In genomic region chr14:73729015-73729330, GRCh38 we compare ENCODE assay signal across 10 cellular contexts. TPM values are rescaled to one million over a fixed set of nuclear protein-coding genes. Genes with fewer than 3 reads are reported as not detected.
DNase-seq lines count a peak whose midpoint lies in the region; ATAC-seq and TF ChIP-seq lines count a peak whose summit lies in the region.
"Had no signal": no experiment of that assay in that cellular context is flagged by ENCODE, and none has a peak within 500 bp of the region (broad histone marks: within the 10 kb centered on the region; RNA-seq: fewer than 3 reads in every experiment).

No MANE protein-coding gene starts in this region.

- no peak overlapping the region for H3K9ac ChIP-seq in skeletal muscle tissue (ENCODE audit: low read depth in 1 of 3, low read length in 3 of 3)
- H3K9ac ChIP-seq: KMS-11 had no signal

- peak overlapping the region; percentile 0 to 87 (median 76) for H3K27ac ChIP-seq in esophagus squamous epithelium
- H3K27ac ChIP-seq in skeletal muscle tissue (ENCODE audit: low read depth, low read length) = peak overlapping the region; percentile 38
- H3K27ac ChIP-seq: KMS-11 had no signal

- peak overlapping the region; percentile 30 for H3K27ac Mint-ChIP-seq in Calu3 (ENCODE audit: unreplicated experiment)
- H3K27ac Mint-ChIP-seq in T-helper 17 cell = peak overlapping the region; percentile 90

- H3K4me3 ChIP-seq in esophagus squamous epithelium (no peak overlapping the region), skeletal muscle tissue (ENCODE audit: low read length in 3 of 3) (no peak overlapping the region)
- H3K4me3 ChIP-seq: lung had no signal

- intact Hi-C loops in Calu3 (cut with micrococcal nuclease; ENCODE audit: unreplicated experiment) = no loop called here
- intact Hi-C loops in esophagus squamous epithelium (cut with DNase I) = loop anchor here (5.0 kb wide), 1 partner anchor 98 kb away; no protein-coding TSS in a partner anchor

- DNase-seq in Calu3 = no peak
- no peak for DNase-seq in T-helper 17 cell
- DNase-seq in esophagus squamous epithelium (lab: John Stamatoyannopoulos, UW) = no peak
- DNase-seq in T1000 (lab: John Stamatoyannopoulos, UW) = no peak
- DNase-seq in NCI-H446 (lab: John Stamatoyannopoulos, UW) = no peak
- DNase-seq in activated gamma-delta T cell (lab: John Stamatoyannopoulos, UW) = no peak

- H3K27me3 ChIP-seq in esophagus squamous epithelium (no peaks in the 10 kb centered on the region), skeletal muscle tissue (ENCODE audit: control insufficient read depth in 3 of 3, insufficient read depth in 3 of 3, low read length in 3 of 3) (no peaks in the 10 kb centered on the region)

- no peaks in the 10 kb centered on the region for H3K9me3 ChIP-seq in T-helper 17 cell (ENCODE audit: control insufficient read depth, low read length, poor library complexity, severe bottlenecking)
- no peaks in the 10 kb centered on the region for H3K9me3 ChIP-seq in esophagus squamous epithelium
- H3K9me3 ChIP-seq in skeletal muscle tissue (ENCODE audit: control insufficient read depth in 3 of 3, low read length in 3 of 3) = no peaks in the 10 kb centered on the region

- H3K4me1 ChIP-seq in esophagus squamous epithelium (peaks cover 9 to 73% (median 46%) of the 10 kb centered on the region in 3 donors), skeletal muscle tissue (ENCODE audit: control insufficient read depth in 3 of 3, insufficient read depth in 3 of 3, low read length in 3 of 3) (peaks cover 46 to 60% (median 57%) of the 10 kb centered on the region in 3 donors)

- no TSS peak for BruUV-seq in Calu3 (replicated peaks; lab: Mats Ljungman, UMichigan)

- H3K36me3 Mint-ChIP-seq in Calu3 (ENCODE audit: insufficient read depth, unreplicated experiment) = peaks cover 61% of the 10 kb centered on the region
- no peaks in the 10 kb centered on the region for H3K36me3 Mint-ChIP-seq in T-helper 17 cell (ENCODE audit: low read depth)

- H3K4me1 Mint-ChIP-seq in Calu3 (ENCODE audit: low read depth, unreplicated experiment) = peaks cover 53% of the 10 kb centered on the region
- H3K4me1 Mint-ChIP-seq in T-helper 17 cell = peaks cover 16% of the 10 kb centered on the region

- no peaks in the 10 kb centered on the region for H3K27me3 Mint-ChIP-seq in Calu3 (ENCODE audit: unreplicated experiment)
- no peaks in the 10 kb centered on the region for H3K27me3 Mint-ChIP-seq in T-helper 17 cell

- ATAC-seq in T-helper 17 cell (no peak), HG02840 (IDR thresholded peaks at IDR 0.05; ENCODE audit: low FRiP score, unreplicated experiment) (no peak)

- TF ChIP-seq CTCF in Calu3 (IDR thresholded peaks at IDR 0.05; ENCODE audit: unreplicated experiment) = no peak
- no peak for TF ChIP-seq CTCF in esophagus squamous epithelium (IDR thresholded peaks at IDR 0.05)

- TF ChIP-seq POLR2A in esophagus squamous epithelium (IDR thresholded peaks at IDR 0.05) = no peak

- H3K4me3 Mint-ChIP-seq in Calu3 (ENCODE audit: low read depth, unreplicated experiment) = no peak overlapping the region
- no peak overlapping the region for H3K4me3 Mint-ChIP-seq in T-helper 17 cell

- CTCF ChIA-PET in Calu3 (lab: Charles Lee) = interaction anchor here (1.0 to 2.2 kb wide), 13 partner anchors 12 to 157 kb away, joined by 3 to 26 read pairs (median 6); partner anchors contain the start of genes PNMA1, PTGR2 and ZNF410

- no peaks in the 10 kb centered on the region for H3K9me3 Mint-ChIP-seq in Calu3 (ENCODE audit: low read depth, unreplicated experiment)

- H3K36me3 ChIP-seq in esophagus squamous epithelium = peaks cover 29 to 98% (median 44%) of the 10 kb centered on the region in 3 donors
- H3K36me3 ChIP-seq in skeletal muscle tissue (ENCODE audit: control insufficient read depth in 3 of 3, insufficient read depth in 3 of 3, low read length in 3 of 3) = peaks cover 38 to 54% (median 41%) of the 10 kb centered on the region in 3 donors

- 90% methylated on average over 1 of the region's 1 CpG; no CpG with 5 or more reads in 1 of the 2 donors for WGBS in esophagus squamous epithelium, 2 donors

RNA-seq across cellular contexts. Expression of gene PNMA1, which starts 14.8 kb away (rescaled TPM):
- total RNA-seq in Calu3 (2022) = 37.2 and 37.9 TPM in 2 replicates
- total RNA-seq in T-helper 17 cell = 10 to 100 TPM; 42.0 to 53.7 TPM
- total RNA-seq in esophagus squamous epithelium = 10 to 100 TPM in 1 of 4 donors, 1 to 10 TPM in 3; 4.2 to 13.9 (median 7.2) TPM
- 15.1 TPM for total RNA-seq in skeletal muscle tissue
